In genomic region chr9:136429075-136429628, GRCh38 we compare ENCODE assay signal across 17 cellular contexts.
"Had no signal": no experiment of that assay in that cellular context is flagged by ENCODE, and none has a peak within 500 bp of the region (broad histone marks: within the 10 kb centered on the region; RNA-seq: fewer than 3 reads in every experiment).

No MANE protein-coding gene starts in this region.

- H3K36me3 ChIP-seq: ovary, prostate gland had no signal

- H3K4me1 ChIP-seq: prostate gland, tibial artery had no signal

- ATAC-seq: activated CD8-positive, alpha-beta T cell treated with anti-CD3 and anti-CD28 coated beads, Interleukin-2, amount 10 ng/mL, durations not matched to agents 7 days and 5 days; naive thymus-derived CD8-positive, alpha-beta T cell; stimulated activated naive CD8-positive, alpha-beta T cell treated with anti-CD3 and anti-CD28 coated beads, Interleukin-15, amount 100 ng/mL, for 72 hours had no signal

- DNase-seq: activated CD4-positive, alpha-beta T cell treated with anti-CD3 and anti-CD28 coated beads for 1 hour; activated CD4-positive, alpha-beta T cell treated with anti-CD3 and anti-CD28 coated beads, Interleukin-2, amount 50 U/mL, for 1 hour; activated CD8-positive, alpha-beta T cell treated with anti-CD3 and anti-CD28 coated beads, Interleukin-2, amount 10 ng/mL, durations not matched to agents 7 days and 5 days; activated naive CD4-positive, alpha-beta T cell; amniotic stem cell; cerebellar nuclear complex; foreskin fibroblast; naive thymus-derived CD8-positive, alpha-beta T cell; ovary; stimulated activated CD4-positive, alpha-beta T cell treated with anti-CD3 and anti-CD28 coated beads, Interleukin-1b, Interleukin-23, amount 100 ng/mL, for 48 hours; stimulated activated naive CD8-positive, alpha-beta T cell treated with anti-CD3 and anti-CD28 coated beads, Interleukin-15, amount 100 ng/mL, for 72 hours; tibial artery had no signal

- H3K27me3 ChIP-seq: neutrophil, ovary, tibial artery had no signal

- H3K4me3 ChIP-seq: coronary artery, ovary, prostate gland, tibial artery had no signal

- H3K9me3 ChIP-seq: neutrophil, ovary, prostate gland, tibial artery had no signal

- H3K27ac ChIP-seq: coronary artery, epithelial cell of prostate, neutrophil, ovary, prostate gland, tibial artery, VCaP had no signal
